ENCODE assay signal across 1 cellular context in genomic region chr17:21286066-21286770, GRCh38.
TF ChIP-seq lines count a peak whose summit lies in the region.

No MANE protein-coding gene starts in this region.

TF ChIP-seq in HEK293, 187 proteins besides CTCF, POLR2A, EP300 and RAD21 (continued from another document and continues in another):
- TF ChIP-seq INSM2 (tag by site-specific recombination; IDR thresholded peaks at IDR 0.05) (no peak), ZNF112 (tag by site-specific recombination; IDR thresholded peaks at IDR 0.05) (no peak), ZNF341 (tag by site-specific recombination; IDR thresholded peaks at IDR 0.05; ENCODE audit: low read depth) (peak; percentile 90), SP2 (tag by site-specific recombination; IDR thresholded peaks at IDR 0.05) (peak; percentile 86), ZNF513 (tag by site-specific recombination; IDR thresholded peaks at IDR 0.05) (no peak), ZNF561 (tag by site-specific recombination; IDR thresholded peaks at IDR 0.05; ENCODE audit: borderline replicate concordance) (no peak; the same call in 1 of the 2 replicates), ZBTB49 (tag by site-specific recombination; IDR thresholded peaks at IDR 0.05; ENCODE audit: low read depth) (no peak), ZNF280D (tag by site-specific recombination; IDR thresholded peaks at IDR 0.05) (no peak), ZFP41 (tag by site-specific recombination; IDR thresholded peaks at IDR 0.05; ENCODE audit: borderline replicate concordance) (no peak), SCRT1 (tag by site-specific recombination; IDR thresholded peaks at IDR 0.05; ENCODE audit: borderline replicate concordance) (no peak), ZNF600 (tag by site-specific recombination; IDR thresholded peaks at IDR 0.05) (peak; percentile 91), AEBP2 (tag by site-specific recombination; IDR thresholded peaks at IDR 0.05; ENCODE audit: borderline replicate concordance) (no peak), ZNF354C (tag by site-specific recombination; IDR thresholded peaks at IDR 0.05; ENCODE audit: borderline replicate concordance, low read depth) (no peak), ZNF560 (tag by site-specific recombination; IDR thresholded peaks at IDR 0.05; ENCODE audit: borderline replicate concordance) (no peak), ZSCAN4 (tag by site-specific recombination; IDR thresholded peaks at IDR 0.05) (no peak), ZNF366 (tag by site-specific recombination; conservative IDR thresholded peaks at IDR 0.05) (no peak; the same call in 1 of the 2 replicates), ZNF10 (tag by site-specific recombination; IDR thresholded peaks at IDR 0.05) (no peak), EGR2 (tag by site-specific recombination; IDR thresholded peaks at IDR 0.05; ENCODE audit: low read depth) (peak; percentile 61; the same call in 1 of the 2 replicates), ZNF626 (tag by site-specific recombination; IDR thresholded peaks at IDR 0.05) (no peak), SALL2 (tag by site-specific recombination; IDR thresholded peaks at IDR 0.05; ENCODE audit: borderline replicate concordance) (no peak), ZNF501 (tag by site-specific recombination; IDR thresholded peaks at IDR 0.05) (no peak), ZNF571 (tag by site-specific recombination; IDR thresholded peaks at IDR 0.05) (no peak), ZNF394 (tag by site-specific recombination; IDR thresholded peaks at IDR 0.05; ENCODE audit: borderline replicate concordance) (peak; percentile 15; the same call in 1 of the 2 replicates), ZNF843 (tag by site-specific recombination; IDR thresholded peaks at IDR 0.05) (no peak), ZNF311 (tag by site-specific recombination; IDR thresholded peaks at IDR 0.05; ENCODE audit: borderline replicate concordance) (no peak), ZSCAN23 (tag by site-specific recombination; IDR thresholded peaks at IDR 0.05) (no peak), GLIS1 (tag by site-specific recombination; IDR thresholded peaks at IDR 0.05) (peak; percentile 88), PRDM6 (tag by site-specific recombination; IDR thresholded peaks at IDR 0.05) (no peak), ZBTB20 (tag by site-specific recombination; IDR thresholded peaks at IDR 0.05) (peak; percentile 86), SP7 (tag by site-specific recombination; IDR thresholded peaks at IDR 0.05) (peak; percentile 85), ZNF777 (tag by site-specific recombination; IDR thresholded peaks at IDR 0.05; ENCODE audit: borderline replicate concordance) (no peak), ZBTB48 (tag by site-specific recombination; IDR thresholded peaks at IDR 0.05) (peak; percentile 52; the same call in 1 of the 2 replicates), PATZ1 (tag by site-specific recombination; IDR thresholded peaks at IDR 0.05) (no peak; the same call in 1 of the 2 replicates), ZBTB44 (tag by site-specific recombination; IDR thresholded peaks at IDR 0.05) (no peak), ZBTB11 (tag by site-specific recombination; conservative IDR thresholded peaks at IDR 0.05; ENCODE audit: low read depth) (0 out of 2 replicates have a peak, but pooled peaks have one; percentile 31), HOXD13 (CRISPR knock-in tag; IDR thresholded peaks at IDR 0.05; ENCODE audit: borderline replicate concordance) (no peak), ZIC2 (tag by site-specific recombination; IDR thresholded peaks at IDR 0.05) (peak; percentile 100), ZBTB21 (tag by site-specific recombination; IDR thresholded peaks at IDR 0.05) (no peak), ZNF175 (tag by site-specific recombination; IDR thresholded peaks at IDR 0.05) (no peak)
